In the genomic region with DNA sequence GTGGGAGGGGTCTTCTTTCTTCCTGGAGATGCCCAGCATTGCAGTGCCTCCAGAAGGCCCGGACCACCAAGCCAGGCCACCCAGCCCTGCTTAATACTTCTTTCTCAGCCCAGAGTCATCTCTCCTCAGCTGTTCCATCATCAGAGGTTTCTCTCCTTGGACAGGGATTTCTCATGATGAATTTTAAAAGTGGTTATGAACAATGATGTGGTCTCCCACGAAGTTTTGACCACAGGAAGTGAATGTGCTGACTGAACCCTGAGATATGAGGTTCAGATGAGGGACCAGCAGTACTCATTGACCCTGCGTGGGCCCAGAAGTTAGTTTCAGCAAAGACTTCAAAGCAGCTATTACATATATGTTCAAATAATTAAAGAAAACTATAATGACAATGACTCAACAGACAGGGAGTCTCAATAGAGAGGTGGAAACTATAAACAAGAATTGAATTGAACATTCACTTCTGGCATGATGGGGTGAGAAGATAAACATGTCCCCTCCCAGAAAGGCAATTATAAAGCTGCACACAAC, we compare ENCODE assay signal across 16 cellular contexts.
DNase-seq lines count a peak whose midpoint lies in the region; ATAC-seq lines count a peak whose summit lies in the region.
"Had no signal": no experiment of that assay in that cellular context is flagged by ENCODE, and none has a peak within 500 bp of the region (broad histone marks: within the 10 kb centered on the region; RNA-seq: fewer than 3 reads in every experiment).

No MANE protein-coding gene starts in this region.

- no peaks in the 10 kb centered on the region for H3K36me3 Mint-ChIP-seq in activated CD4-positive, alpha-beta T cell treated with anti-CD3 and anti-CD28 coated beads for 36 hours (ENCODE audit: low read depth)
- no peaks in the 10 kb centered on the region for H3K36me3 Mint-ChIP-seq in activated T-cell treated with anti-CD3 and anti-CD28 coated beads, Interleukin-2, amount 50 U/mL, for 4 hours (ENCODE audit: insufficient read depth)

- H3K4me1 Mint-ChIP-seq in activated CD4-positive, alpha-beta T cell treated with anti-CD3 and anti-CD28 coated beads for 36 hours, result peaks cover 8% of the 10 kb centered on the region
- no peaks in the 10 kb centered on the region for H3K4me1 Mint-ChIP-seq in activated T-cell treated with anti-CD3 and anti-CD28 coated beads, Interleukin-2, amount 50 U/mL, for 4 hours (ENCODE audit: low read depth)

- H3K9me3 Mint-ChIP-seq in activated CD4-positive, alpha-beta T cell treated with anti-CD3 and anti-CD28 coated beads for 36 hours (ENCODE audit: low read depth), result no peaks in the 10 kb centered on the region
- H3K9me3 Mint-ChIP-seq in activated T-cell treated with anti-CD3 and anti-CD28 coated beads, Interleukin-2, amount 50 U/mL, for 4 hours, result peaks cover 4% of the 10 kb centered on the region

- H3K27ac Mint-ChIP-seq in activated CD4-positive, alpha-beta T cell treated with anti-CD3 and anti-CD28 coated beads for 36 hours, result no peak overlapping the region

- intact Hi-C loops in activated CD4-positive, alpha-beta T cell treated with anti-CD3 and anti-CD28 coated beads for 36 hours (cut with DNase I, micrococcal nuclease), result no loop called here

- POLR2A ChIA-PET in activated CD4-positive, alpha-beta T cell treated with anti-CD3 and anti-CD28 coated beads for 36 hours (lab: Charles Lee), result no interaction called here

- ATAC-seq in activated CD4-positive, alpha-beta T cell treated with anti-CD3 and anti-CD28 coated beads for 36 hours, result peak; percentile 84
- ATAC-seq in HG02642 (IDR thresholded peaks at IDR 0.05; ENCODE audit: poor library complexity, unreplicated experiment), result peak; percentile 20
- peak; percentile 55 to 72 for ATAC-seq in activated T-cell treated with anti-CD3 and anti-CD28 coated beads, Interleukin-2, amount 50 U/mL, for 4 hours

- no peaks in the 10 kb centered on the region for H3K27me3 Mint-ChIP-seq in activated CD4-positive, alpha-beta T cell treated with anti-CD3 and anti-CD28 coated beads for 36 hours
- no peaks in the 10 kb centered on the region for H3K27me3 Mint-ChIP-seq in activated T-cell treated with anti-CD3 and anti-CD28 coated beads, Interleukin-2, amount 50 U/mL, for 4 hours (ENCODE audit: low read depth)

- DNase-seq in activated CD4-positive, alpha-beta T cell treated with anti-CD3 and anti-CD28 coated beads for 36 hours, result peak; percentile 49
- no peak for DNase-seq in activated CD4-positive, alpha-beta T cell treated with anti-CD3 and anti-CD28 coated beads, Interleukin-2, amount 50 U/mL, for 1 hour
- DNase-seq in activated T-cell treated with anti-CD3 and anti-CD28 coated beads, Interleukin-2, amount 50 U/mL, for 4 hours, result no peak
- DNase-seq in stimulated activated CD4-positive, alpha-beta T cell treated with anti-CD3 and anti-CD28 coated beads, Interleukin-1b, Interleukin-23, amount 100 ng/mL, for 48 hours, result peak; percentile 38
- DNase-seq in foreskin melanocyte, result no peak
- no peak for DNase-seq in epidermal melanocyte (ENCODE audit: insufficient read length, low spot score)
- DNase-seq in mesenteric fat pad (ENCODE audit: low spot score), result no peak
- DNase-seq: 8988T, DMS 273 treated with DMSO at 0.1 percent for 48 hours, esophagus squamous epithelium, kidney glomerular epithelial cell, MM.1S, NCI-H526, occipital lobe, SHP77 had no signal

- CTCF ChIA-PET in activated CD4-positive, alpha-beta T cell treated with anti-CD3 and anti-CD28 coated beads for 36 hours (lab: Charles Lee), result interaction anchor here (0.6 to 0.8 kb wide), 2 partner anchors 177 to 280 kb away, joined by 3 to 5 read pairs; no protein-coding TSS in a partner anchor

- H3K4me3 Mint-ChIP-seq in activated CD4-positive, alpha-beta T cell treated with anti-CD3 and anti-CD28 coated beads for 36 hours, result no peak overlapping the region
- H3K4me3 Mint-ChIP-seq in activated T-cell treated with anti-CD3 and anti-CD28 coated beads, Interleukin-2, amount 50 U/mL, for 4 hours, result no peak overlapping the region

Comparison
In these comparisons a context has a peak if more than half of its experiments do, and no peak if none do; other contexts are left out.
1. DNase-seq: peak in activated CD4-positive, alpha-beta T cell treated with anti-CD3 and anti-CD28 coated beads for 36 hours (single experiment) and stimulated activated CD4-positive, alpha-beta T cell treated with anti-CD3 and anti-CD28 coated beads, Interleukin-1b, Interleukin-23, amount 100 ng/mL, for 48 hours (single experiment); none in activated CD4-positive, alpha-beta T cell treated with anti-CD3 and anti-CD28 coated beads, Interleukin-2, amount 50 U/mL, for 1 hour (single experiment), activated T-cell treated with anti-CD3 and anti-CD28 coated beads, Interleukin-2, amount 50 U/mL, for 4 hours (single experiment), foreskin melanocyte (single experiment), epidermal melanocyte (single experiment) and mesenteric fat pad (single experiment).
2. ATAC-seq: peak in every context shown above with its lines; median percentile 84 in activated CD4-positive, alpha-beta T cell treated with anti-CD3 and anti-CD28 coated beads for 36 hours; 64 in activated T-cell treated with anti-CD3 and anti-CD28 coated beads, Interleukin-2, amount 50 U/mL, for 4 hours; 20 in HG02642.